In genomic region chr6:2536451-2536850, GRCh38 we compare ENCODE assay signal across 24 cellular contexts.
A peak's percentile ranks its signal among the peaks of the same experiment; 100 is the strongest.
DNase-seq lines count a peak whose midpoint lies in the region; ATAC-seq and FAIRE-seq lines count a peak whose summit lies in the region.
"Had no signal": no experiment of that assay in that cellular context is flagged by ENCODE, and none has a peak within 500 bp of the region (broad histone marks: within the 10 kb centered on the region; RNA-seq: fewer than 3 reads in every experiment).

No MANE protein-coding gene starts in this region.

- peak; percentile 16 for ATAC-seq in stimulated activated effector memory CD8-positive, alpha-beta T cell treated with anti-CD3 and anti-CD28 coated beads, Interleukin-12 subunit alpha, Interleukin-12 subunit beta, amount 100 ng/mL, for 72 hours
- no peak for ATAC-seq in GM19351 (IDR thresholded peaks at IDR 0.05; ENCODE audit: unreplicated experiment)
- ATAC-seq: A549 had no signal

- no peak overlapping the region for H3K4me3 ChIP-seq in NT2/D1 (ENCODE audit: insufficient read length, low read depth)
- H3K4me3 ChIP-seq: A549; BLaER1 treated with 17β-estradiol and CSF1 and Interleukin-3, amounts not matched to agents 10 nM and 100 nM had no signal

- H3K27me3 ChIP-seq in NT2/D1 (ENCODE audit: insufficient read depth, insufficient read length), result no peaks in the 10 kb centered on the region
- H3K27me3 ChIP-seq: BE2C had no signal

- no peaks in the 10 kb centered on the region for H3K9me3 Mint-ChIP-seq in stimulated activated effector memory CD8-positive, alpha-beta T cell treated with anti-CD3 and anti-CD28 coated beads, Interleukin-12 subunit alpha, Interleukin-12 subunit beta, amount 100 ng/mL, for 72 hours
- H3K9me3 Mint-ChIP-seq: CD4-positive, alpha-beta T cell had no signal

- H3K9me3 ChIP-seq in NT2/D1 (ENCODE audit: insufficient read depth, low read length), result no peaks in the 10 kb centered on the region
- H3K9me3 ChIP-seq: A549, BE2C had no signal

- DNase-seq in NCI-H146 (lab: John Stamatoyannopoulos, UW), result peak; percentile 24
- DNase-seq in NCI-H146 treated with DMSO at 0.1 percent for 48 hours (lab: John Stamatoyannopoulos, UW; ENCODE audit: unreplicated experiment), result no peak
- DNase-seq in COR-L47 (lab: John Stamatoyannopoulos, UW), result peak; percentile 15
- no peak for DNase-seq in NT2/D1 (ENCODE audit: low read depth, low spot score)
- no peak for DNase-seq in stimulated activated effector memory CD8-positive, alpha-beta T cell treated with anti-CD3 and anti-CD28 coated beads, Interleukin-12 subunit alpha, Interleukin-12 subunit beta, amount 100 ng/mL, for 72 hours (ENCODE audit: low spot score in 2 of 2)
- DNase-seq in frontal cortex (ENCODE audit: low spot score in 2 of 2), result no peak
- DNase-seq: 8988T; ACHN; AML-193; BE2C; Calu3; CD4-positive, alpha-beta T cell; CD8-positive, alpha-beta memory T cell; DMS53; DMS79 treated with DMSO at 0.1 percent for 48 hours; GF-D8; H7; HCEC 1CT had no signal

- H3K4me1 ChIP-seq in NT2/D1 (ENCODE audit: insufficient read depth, insufficient read length), result no peaks in the 10 kb centered on the region
- H3K4me1 ChIP-seq: A549, BE2C had no signal

- no peaks in the 10 kb centered on the region for H3K36me3 ChIP-seq in NT2/D1 (ENCODE audit: insufficient read depth, insufficient read length, low read length)
- H3K36me3 ChIP-seq: BE2C; BLaER1 treated with 17β-estradiol and CSF1 and Interleukin-3, amounts not matched to agents 10 nM and 100 nM had no signal

- H3K4me1 Mint-ChIP-seq in stimulated activated effector memory CD8-positive, alpha-beta T cell treated with anti-CD3 and anti-CD28 coated beads, Interleukin-12 subunit alpha, Interleukin-12 subunit beta, amount 100 ng/mL, for 72 hours, result no peaks in the 10 kb centered on the region
- H3K4me1 Mint-ChIP-seq: CD8-positive, alpha-beta memory T cell had no signal

- H3K9ac ChIP-seq in NT2/D1 (ENCODE audit: insufficient read length, low read depth), result peak overlapping the region; percentile 8
- H3K9ac ChIP-seq: BLaER1 treated with 17β-estradiol and CSF1 and Interleukin-3, amounts not matched to agents 10 nM and 100 nM had no signal

- H3K27ac Mint-ChIP-seq in stimulated activated effector memory CD8-positive, alpha-beta T cell treated with anti-CD3 and anti-CD28 coated beads, Interleukin-12 subunit alpha, Interleukin-12 subunit beta, amount 100 ng/mL, for 72 hours, result no peak overlapping the region
- H3K27ac Mint-ChIP-seq: CD4-positive, alpha-beta T cell; CD8-positive, alpha-beta memory T cell had no signal

- no peaks in the 10 kb centered on the region for H3K36me3 Mint-ChIP-seq in stimulated activated effector memory CD8-positive, alpha-beta T cell treated with anti-CD3 and anti-CD28 coated beads, Interleukin-12 subunit alpha, Interleukin-12 subunit beta, amount 100 ng/mL, for 72 hours
- H3K36me3 Mint-ChIP-seq: CD8-positive, alpha-beta memory T cell had no signal

- H3K4me3 Mint-ChIP-seq in stimulated activated effector memory CD8-positive, alpha-beta T cell treated with anti-CD3 and anti-CD28 coated beads, Interleukin-12 subunit alpha, Interleukin-12 subunit beta, amount 100 ng/mL, for 72 hours, result no peak overlapping the region
- H3K4me3 Mint-ChIP-seq: CD4-positive, alpha-beta T cell; CD8-positive, alpha-beta memory T cell had no signal

- no peak for FAIRE-seq in frontal cortex (lab: Jason Lieb, UNC)
- FAIRE-seq: A549, GM12891, GM18507, H1 had no signal

Comparison
In these comparisons a context has a peak if more than half of its experiments do, and no peak if none do; other contexts are left out.
1. DNase-seq: peak in NCI-H146 (single experiment) and COR-L47 (single experiment); none in NCI-H146 treated with DMSO at 0.1 percent for 48 hours (single experiment), NT2/D1 (single experiment), stimulated activated effector memory CD8-positive, alpha-beta T cell treated with anti-CD3 and anti-CD28 coated beads, Interleukin-12 subunit alpha, Interleukin-12 subunit beta, amount 100 ng/mL, for 72 hours (0 of 2) and frontal cortex (0 of 2).